In the genomic region with DNA sequence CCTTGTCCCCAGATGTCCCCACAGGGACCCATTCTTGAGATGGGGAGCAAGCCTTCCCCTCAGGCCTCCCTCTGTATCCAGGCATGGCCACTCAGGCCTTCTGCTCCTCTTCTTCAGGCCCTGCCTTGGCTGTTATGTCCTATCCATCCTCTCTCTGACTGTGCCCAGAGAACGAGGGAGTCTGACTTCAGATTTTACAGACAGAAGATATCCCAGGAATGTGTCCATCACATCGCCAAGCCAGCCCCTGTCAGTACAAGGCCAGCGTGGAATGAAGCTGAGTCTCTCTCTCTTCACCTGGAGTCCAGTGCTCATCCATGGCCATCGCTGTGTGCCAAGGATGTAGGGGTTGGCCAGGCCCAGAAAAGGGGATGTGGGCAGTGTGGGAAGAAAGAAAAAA, we compare ENCODE assay signal across 26 cellular contexts. TPM values are rescaled to one million over a fixed set of nuclear protein-coding genes. Genes with fewer than 3 reads are reported as not detected.
A peak's percentile ranks its signal among the peaks of the same experiment; 100 is the strongest.
DNase-seq lines count a peak whose midpoint lies in the region; ATAC-seq and TF ChIP-seq lines count a peak whose summit lies in the region.
"Had no signal": no experiment of that assay in that cellular context is flagged by ENCODE, and none has a peak within 500 bp of the region (broad histone marks: within the 10 kb centered on the region; RNA-seq: fewer than 3 reads in every experiment).

No MANE protein-coding gene starts in this region.

- H3K27me3 ChIP-seq in GM23248 (replicated peaks; ENCODE audit: insufficient read depth) (no peaks in the 10 kb centered on the region), RWPE2 (ENCODE audit: insufficient read depth, poor library complexity, severe bottlenecking) (no peaks in the 10 kb centered on the region), fibroblast of lung (ENCODE audit: control insufficient read depth, insufficient read depth, low read length) (no peaks in the 10 kb centered on the region), smooth muscle cell (ENCODE audit: low read depth) (no peaks in the 10 kb centered on the region)
- H3K27me3 ChIP-seq: ovary, right atrium auricular region had no signal

- H3K9me3 ChIP-seq in GM23248 (ENCODE audit: low read depth) (no peaks in the 10 kb centered on the region), RWPE2 (ENCODE audit: severe bottlenecking) (no peaks in the 10 kb centered on the region), fibroblast of lung (ENCODE audit: control insufficient read depth, insufficient read depth, low read depth, low read length) (no peaks in the 10 kb centered on the region), smooth muscle cell (replicated peaks; ENCODE audit: low read depth) (no peaks in the 10 kb centered on the region)
- H3K9me3 ChIP-seq: heart left ventricle, ovary, right atrium auricular region, tibial artery had no signal

- H3K27ac ChIP-seq in GM23248 (peak overlapping the region; percentile 80), RWPE2 (ENCODE audit: poor library complexity, severe bottlenecking) (peak overlapping the region; percentile 72), fibroblast of lung (ENCODE audit: insufficient read depth, low read length) (peak overlapping the region; percentile 65), smooth muscle cell (ENCODE audit: low read depth) (peak overlapping the region; percentile 86)
- H3K27ac ChIP-seq: heart left ventricle, ovary, right atrium auricular region, tibial artery had no signal

- H3K4me2 ChIP-seq in GM23248 (ENCODE audit: unreplicated experiment) (peak overlapping the region; percentile 24), fibroblast of lung (ENCODE audit: extremely low read depth, insufficient read depth, low read length) (peak overlapping the region; percentile 25), smooth muscle cell (peak overlapping the region; percentile 66)

- H3K79me2 ChIP-seq in GM23248 (ENCODE audit: insufficient read depth) (no peaks in the 10 kb centered on the region), fibroblast of lung (ENCODE audit: control insufficient read depth, insufficient read depth, low read length) (no peaks in the 10 kb centered on the region), smooth muscle cell (ENCODE audit: low read depth) (no peaks in the 10 kb centered on the region)

- 81 to 91% methylated on average over 4 of the region's 4 CpGs for WGBS in GM23248 (ENCODE audit: low coverage in 1 of 2, low lambda C conversion rate in 2 of 2, missing lambda C conversion rate in 2 of 2), 2 experiments
- WGBS in smooth muscle cell (ENCODE audit: low lambda C conversion rate): 45% methylated on average over 4 of the region's 4 CpGs

- DNase-seq in GM23248 (no peak), RWPE2 (ENCODE audit: low spot score) (no peak), fibroblast of lung (ENCODE audit: low read depth in 2 of 2) (peak in 1 of 2 donors; percentile 44), smooth muscle cell (lab: John Stamatoyannopoulos, UW; ENCODE audit: unreplicated experiment) (no peak), GDM1 (lab: John Stamatoyannopoulos, UW) (no peak), NCI-H345 (lab: John Stamatoyannopoulos, UW) (no peak)
- DNase-seq: activated CD4-positive, alpha-beta T cell treated with anti-CD3 and anti-CD28 coated beads, Interleukin-2, amount 50 U/mL, for 4 hours; activated CD4-positive, CD25-positive, alpha-beta regulatory T cell; anterior cingulate cortex; caudate nucleus; CD4-positive, alpha-beta T cell; DMS 273 treated with DMSO at 0.1 percent for 48 hours; heart left ventricle; Karpas-422; left ventricle myocardium superior; midbrain; NCI-H1048; NCI-H187 treated with DMSO at 0.1 percent for 48 hours; NCI-H2227 treated with DMSO at 0.1 percent for 48 hours; NCI-H774; ovary; Right ventricle myocardium superior had no signal

- H4K20me1 ChIP-seq in GM23248 (ENCODE audit: insufficient read depth): no peaks in the 10 kb centered on the region
- no peaks in the 10 kb centered on the region for H4K20me1 ChIP-seq in fibroblast of lung (ENCODE audit: control insufficient read depth, extremely low read depth, insufficient read depth, low read length)
- H4K20me1 ChIP-seq in smooth muscle cell (ENCODE audit: low read depth): no peaks in the 10 kb centered on the region

- H3K4me1 ChIP-seq in GM23248 (ENCODE audit: insufficient read depth) (peaks cover 17% of the 10 kb centered on the region), RWPE2 (ENCODE audit: insufficient read depth, poor library complexity, severe bottlenecking) (peaks cover 34% of the 10 kb centered on the region), fibroblast of lung (ENCODE audit: control insufficient read depth, extremely low read depth, insufficient read depth, low read length) (peaks cover 17% of the 10 kb centered on the region), smooth muscle cell (ENCODE audit: low read depth) (peaks cover 6% of the 10 kb centered on the region)
- H3K4me1 ChIP-seq: heart left ventricle, right atrium auricular region, tibial artery had no signal

- no peak for TF ChIP-seq CTCF in RWPE2 (IDR thresholded peaks at IDR 0.05; ENCODE audit: poor library complexity, severe bottlenecking)
- TF ChIP-seq CTCF in fibroblast of lung (conservative IDR thresholded peaks at IDR 0.05 in 1 of 2, IDR thresholded peaks at IDR 0.05 in 1 of 2; ENCODE audit: low read depth in 1 of 2, low read length in 2 of 2): no peak
- no peak for TF ChIP-seq CTCF in smooth muscle cell (IDR thresholded peaks at IDR 0.05; ENCODE audit: borderline replicate concordance, insufficient read depth, poor library complexity, severe bottlenecking)

- in situ Hi-C loops in GM23248 (cut with MboI): no loop called here

- H3F3A ChIP-seq in GM23248 (ENCODE audit: insufficient read depth): peaks cover 21% of the 10 kb centered on the region
- peaks cover 26% of the 10 kb centered on the region for H3F3A ChIP-seq in smooth muscle cell (ENCODE audit: low read depth)

- H3K9ac ChIP-seq in GM23248 (peak overlapping the region; percentile 51), fibroblast of lung (ENCODE audit: insufficient read depth, low read length) (no peak overlapping the region), smooth muscle cell (ENCODE audit: low read depth) (peak overlapping the region; percentile 71)

- ATAC-seq in RWPE2 (ENCODE audit: low read depth): no peak
- no peak for ATAC-seq in HG03025 (IDR thresholded peaks at IDR 0.05; ENCODE audit: low FRiP score, unreplicated experiment)
- ATAC-seq: heart left ventricle; left ventricle myocardium superior; natural killer cell treated with Interleukin-12 subunit alpha and Interleukin-12 subunit beta and Interleukin-15 and Interleukin-18, amount 100 ng/mL, for 72 hours had no signal

- H3K4me3 ChIP-seq in GM23248 (no peak overlapping the region), RWPE2 (ENCODE audit: severe bottlenecking) (no peak overlapping the region), fibroblast of lung (replicated peaks in 1 of 4; ENCODE audit: control extremely low read depth in 1 of 4, insufficient read depth in 1 of 4, low read depth in 3 of 4, low read length in 4 of 4) (no peak overlapping the region), smooth muscle cell (no peak overlapping the region)
- H3K4me3 ChIP-seq: heart left ventricle, ovary, right atrium auricular region, tibial artery had no signal

- H2AFZ ChIP-seq in GM23248 (peak overlapping the region; percentile 23; the same call in 1 of the 2 replicates), fibroblast of lung (ENCODE audit: low read length) (peak overlapping the region; percentile 5), smooth muscle cell (ENCODE audit: low read depth) (peak overlapping the region; percentile 45)

- H3K36me3 ChIP-seq in GM23248 (ENCODE audit: low read depth) (no peaks in the 10 kb centered on the region), RWPE2 (ENCODE audit: low read depth) (no peaks in the 10 kb centered on the region), fibroblast of lung (ENCODE audit: control insufficient read depth, insufficient read depth, low read length) (no peaks in the 10 kb centered on the region), smooth muscle cell (ENCODE audit: low read depth) (no peaks in the 10 kb centered on the region)
- H3K36me3 ChIP-seq: heart left ventricle, ovary, right atrium auricular region, tibial artery had no signal

- H3K9me2 ChIP-seq in GM23248 (ENCODE audit: insufficient read depth): no peaks in the 10 kb centered on the region

RNA-seq across cellular contexts. Expression of gene SDC1, which starts 57.6 kb away (rescaled TPM):
- 32.5 and 33.1 TPM in 2 replicates for total RNA-seq in GM23248 (2014; rRNA removed; shearing (Covaris generic))
- polyA plus RNA-seq in GM23248 (2016; fragmentation: Nextera tagmentation; extraction: Ambion mirVana) (24.5 and 25.6 TPM in 2 replicates), fibroblast of lung (14.6 and 45.5 TPM in 2 replicates), smooth muscle cell (88.1 and 110 TPM in 2 replicates)
- total RNA-seq in fibroblast of lung (17.5 and 56.8 TPM in 2 replicates), smooth muscle cell (61.0 and 81.1 TPM in 2 replicates)
- 16.6 and 55.9 TPM in 2 replicates for polyA plus RNA-seq in fibroblast of lung (2012)
- polyA minus RNA-seq in fibroblast of lung (ENCODE audit: low replicate concordance): 16.0 and 27.4 TPM in 2 replicates
- total RNA-seq: CD4-positive, alpha-beta T cell; natural killer cell treated with Interleukin-12 subunit alpha and Interleukin-12 subunit beta and Interleukin-15 and Interleukin-18, amount 100 ng/mL, for 72 hours had no signal
